Comparison of ENCODE assay signal across 21 cellular contexts in genomic region chr1:51498924-51499323, GRCh38.
"Had no signal": no experiment of that assay in that cellular context is flagged by ENCODE, and none has a peak within 500 bp of the region (broad histone marks: within the 10 kb centered on the region; RNA-seq: fewer than 3 reads in every experiment).

No MANE protein-coding gene starts in this region.

- H3K4me1 Mint-ChIP-seq: neural progenitor cell had no signal

- H3K27me3 ChIP-seq: foreskin keratinocyte, neural progenitor cell, spleen, tibial artery had no signal

- H3K27me3 Mint-ChIP-seq: activated CD4-positive, alpha-beta memory T cell treated with anti-CD3 and anti-CD28 coated beads for 36 hours; activated naive CD4-positive, alpha-beta T cell treated with anti-CD3 and anti-CD28 coated beads, Interleukin-2, amount 50 U/mL, for 24 hours; central memory CD8-positive, alpha-beta T cell; naive B cell; progenitor cell of endocrine pancreas; stimulated activated naive CD8-positive, alpha-beta T cell treated with anti-CD3 and anti-CD28 coated beads, Interleukin-15, amount 100 ng/mL, for 72 hours had no signal

- H3K27ac ChIP-seq: foreskin keratinocyte, lower lobe of right lung, neural progenitor cell, spleen, tibial artery had no signal

- H3K4me1 ChIP-seq: foreskin keratinocyte, neural progenitor cell had no signal

- H3K4me3 ChIP-seq: lower lobe of right lung, neural progenitor cell, spleen, tibial artery had no signal

- H3K9me3 ChIP-seq: lower lobe of right lung, spleen, tibial artery had no signal

- H2AFZ ChIP-seq: neural progenitor cell had no signal

- H3K36me3 ChIP-seq: lower lobe of right lung, neural progenitor cell had no signal

- H3K9ac ChIP-seq: neural progenitor cell had no signal

- ATAC-seq: foreskin keratinocyte; left lobe of liver; lower lobe of right lung; stimulated activated naive CD8-positive, alpha-beta T cell treated with anti-CD3 and anti-CD28 coated beads, Interleukin-15, amount 100 ng/mL, for 72 hours had no signal

- H3K27ac Mint-ChIP-seq: activated CD4-positive, alpha-beta memory T cell treated with anti-CD3 and anti-CD28 coated beads for 36 hours; activated T-helper 1 cell treated with anti-CD3 and anti-CD28 coated beads, Interleukin-12 subunit alpha, Interleukin-12 subunit beta, Interleukin-2, Interleukin-4 antibody, amounts not matched to agents 30 ng/mL and 10 ng/mL and 1 ng/mL, durations not matched to agents 14 hours and 24 hours and 36 hours; neural progenitor cell; progenitor cell of endocrine pancreas had no signal

- H3K9me3 Mint-ChIP-seq: activated CD4-positive, alpha-beta memory T cell treated with anti-CD3 and anti-CD28 coated beads for 36 hours; central memory CD8-positive, alpha-beta T cell had no signal

- H3K4me3 Mint-ChIP-seq: activated CD4-positive, alpha-beta memory T cell treated with anti-CD3 and anti-CD28 coated beads for 36 hours; activated naive CD4-positive, alpha-beta T cell treated with anti-CD3 and anti-CD28 coated beads, Interleukin-2, amount 50 U/mL, for 24 hours; activated T-helper 1 cell treated with anti-CD3 and anti-CD28 coated beads, Interleukin-12 subunit alpha, Interleukin-12 subunit beta, Interleukin-2, Interleukin-4 antibody, amounts not matched to agents 30 ng/mL and 10 ng/mL and 1 ng/mL, durations not matched to agents 14 hours and 24 hours and 36 hours; central memory CD8-positive, alpha-beta T cell; naive B cell; neural progenitor cell; stimulated activated naive CD8-positive, alpha-beta T cell treated with anti-CD3 and anti-CD28 coated beads, Interleukin-15, amount 100 ng/mL, for 72 hours had no signal

- H3K4me2 ChIP-seq: neural progenitor cell had no signal

- DNase-seq: activated CD4-positive, alpha-beta memory T cell treated with anti-CD3 and anti-CD28 coated beads for 36 hours; activated CD4-positive, alpha-beta T cell treated with anti-CD3 and anti-CD28 coated beads for 48 hours; activated CD4-positive, CD25-positive, alpha-beta regulatory T cell; activated gamma-delta T cell treated with Interleukin-2 at 50 U/mL for 16 hours; effector memory CD4-positive, alpha-beta T cell; foreskin keratinocyte; kidney; lower lobe of right lung; naive B cell; spleen; stimulated activated CD4-positive, alpha-beta T cell treated with anti-CD3 and anti-CD28 coated beads, Interleukin-4, amount 100 ng/mL, for 1 hour; stimulated activated naive CD8-positive, alpha-beta T cell treated with anti-CD3 and anti-CD28 coated beads, Interleukin-15, amount 100 ng/mL, for 72 hours; T-helper 1 cell; T-helper 9 cell; tibial artery had no signal
